Comparison of ENCODE assay signal across 10 cellular contexts in the genomic region with DNA sequence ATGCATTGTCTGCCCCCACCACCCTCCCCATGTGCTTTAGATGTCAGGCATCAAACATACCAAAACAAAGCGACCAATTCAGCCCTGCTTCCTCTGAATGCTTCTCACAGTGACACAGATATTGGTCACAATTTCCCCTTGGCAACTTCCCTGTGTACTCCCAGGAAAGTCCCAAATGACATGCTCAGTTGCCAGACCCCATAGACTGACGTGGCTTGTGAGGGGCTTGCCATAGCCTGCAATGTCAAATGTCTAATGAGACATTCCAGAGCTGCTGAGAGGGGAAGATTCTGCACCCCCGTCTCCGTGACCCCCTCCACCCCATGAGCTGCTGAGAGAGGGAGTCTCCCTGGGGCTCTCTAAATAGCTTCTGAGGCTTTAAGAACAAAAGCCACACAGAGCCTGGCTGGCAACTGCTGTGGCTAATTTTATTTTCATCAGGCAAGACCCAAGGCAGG. TPM values are rescaled to one million over a fixed set of nuclear protein-coding genes. Genes with fewer than 3 reads are reported as not detected.
A peak's percentile ranks its signal among the peaks of the same experiment; 100 is the strongest.
DNase-seq lines count a peak whose midpoint lies in the region; ATAC-seq and TF ChIP-seq lines count a peak whose summit lies in the region.
"Had no signal": no experiment of that assay in that cellular context is flagged by ENCODE, and none has a peak within 500 bp of the region (broad histone marks: within the 10 kb centered on the region; RNA-seq: fewer than 3 reads in every experiment).

No MANE protein-coding gene starts in this region.

- peaks cover 14% of the 10 kb centered on the region for H3K9me3 Mint-ChIP-seq in activated CD4-positive, alpha-beta memory T cell treated with anti-CD3 and anti-CD28 coated beads for 36 hours

- peak overlapping the region; percentile 37 for H3K27ac Mint-ChIP-seq in T-helper 17 cell
- no peak overlapping the region for H3K27ac Mint-ChIP-seq in activated CD4-positive, alpha-beta memory T cell treated with anti-CD3 and anti-CD28 coated beads for 36 hours

- H3K9me2 ChIP-seq in GM23248 (ENCODE audit: insufficient read depth): no peaks in the 10 kb centered on the region

- intact Hi-C loops in activated CD4-positive, alpha-beta memory T cell treated with anti-CD3 and anti-CD28 coated beads for 36 hours (cut with micrococcal nuclease): no loop called here

- TF ChIP-seq CTCF in AG10803 (conservative IDR thresholded peaks at IDR 0.05; ENCODE audit: low read length): no peak

- H4K20me1 ChIP-seq in GM23248 (ENCODE audit: insufficient read depth): no peaks in the 10 kb centered on the region

- H3K27me3 Mint-ChIP-seq in T-helper 17 cell: peaks cover 6% of the 10 kb centered on the region
- no peaks in the 10 kb centered on the region for H3K27me3 Mint-ChIP-seq in activated CD4-positive, alpha-beta memory T cell treated with anti-CD3 and anti-CD28 coated beads for 36 hours

- H3K27me3 ChIP-seq in GM23248 (replicated peaks; ENCODE audit: insufficient read depth): no peaks in the 10 kb centered on the region

- peaks cover 11% of the 10 kb centered on the region for H3K4me1 ChIP-seq in GM23248 (ENCODE audit: insufficient read depth)

- DNase-seq in AG10803 (ENCODE audit: low read depth) (peak; percentile 31), GM23248 (peak; percentile 66), T-helper 17 cell (no peak), hypothalamus (lab: John Stamatoyannopoulos, UW) (peak in 45 of 51 donors; percentile 1 to 94 (median 43)), SW480 (ENCODE audit: low spot score) (no peak), HUDEP-2 (lab: John Stamatoyannopoulos, UW; ENCODE audit: unreplicated experiment in 76 of 76) (no peak), NCI-H748 treated with DMSO at 0.1 percent for 48 hours (lab: John Stamatoyannopoulos, UW) (no peak)
- no peak for DNase-seq in activated CD4-positive, alpha-beta memory T cell treated with anti-CD3 and anti-CD28 coated beads for 36 hours
- DNase-seq: AML-193 had no signal

- peak overlapping the region; percentile 59 for H3K9ac ChIP-seq in GM23248

- in situ Hi-C loops in GM23248 (cut with MboI): no loop called here

- peak overlapping the region; percentile 73 for H3K27ac ChIP-seq in GM23248

- H3K4me1 Mint-ChIP-seq in T-helper 17 cell: no peaks in the 10 kb centered on the region
- no peaks in the 10 kb centered on the region for H3K4me1 Mint-ChIP-seq in activated CD4-positive, alpha-beta memory T cell treated with anti-CD3 and anti-CD28 coated beads for 36 hours (ENCODE audit: low read depth)

- H3K4me3 Mint-ChIP-seq in T-helper 17 cell: no peak overlapping the region
- no peak overlapping the region for H3K4me3 Mint-ChIP-seq in activated CD4-positive, alpha-beta memory T cell treated with anti-CD3 and anti-CD28 coated beads for 36 hours

- H3K4me2 ChIP-seq in GM23248 (ENCODE audit: unreplicated experiment): peak overlapping the region; percentile 45

- CTCF ChIA-PET in activated CD4-positive, alpha-beta memory T cell treated with anti-CD3 and anti-CD28 coated beads for 36 hours (lab: Charles Lee): no interaction called here

- WGBS in GM23248 (ENCODE audit: low coverage in 1 of 2, low lambda C conversion rate in 2 of 2, missing lambda C conversion rate in 2 of 2), 2 experiments: 1 to 7% methylated on average over 4 of the region's 4 CpGs

- peaks cover 11% of the 10 kb centered on the region; the same call in 1 of the 2 replicates for H3F3A ChIP-seq in GM23248 (ENCODE audit: insufficient read depth)

- H2AFZ ChIP-seq in GM23248: peak overlapping the region; percentile 75

- H3K36me3 Mint-ChIP-seq in T-helper 17 cell (ENCODE audit: low read depth): no peaks in the 10 kb centered on the region
- no peaks in the 10 kb centered on the region for H3K36me3 Mint-ChIP-seq in activated CD4-positive, alpha-beta memory T cell treated with anti-CD3 and anti-CD28 coated beads for 36 hours

- H3K4me3 ChIP-seq in AG10803 (ENCODE audit: low read length): no peak overlapping the region
- H3K4me3 ChIP-seq in GM23248: peak overlapping the region; percentile 26; the same call in 1 of the 2 replicates
- H3K4me3 ChIP-seq: K562 had no signal

- H3K9me3 ChIP-seq in GM23248 (ENCODE audit: low read depth): no peaks in the 10 kb centered on the region
- no peaks in the 10 kb centered on the region for H3K9me3 ChIP-seq in T-helper 17 cell (ENCODE audit: control insufficient read depth, low read length, poor library complexity, severe bottlenecking)

- no peaks in the 10 kb centered on the region for H3K36me3 ChIP-seq in GM23248 (ENCODE audit: low read depth)

- no peaks in the 10 kb centered on the region for H3K79me2 ChIP-seq in GM23248 (ENCODE audit: insufficient read depth)

- ATAC-seq in T-helper 17 cell: no peak
- ATAC-seq: K562 had no signal

- POLR2A ChIA-PET in activated CD4-positive, alpha-beta memory T cell treated with anti-CD3 and anti-CD28 coated beads for 36 hours (lab: Charles Lee): no interaction called here

RNA-seq across cellular contexts. Expression of a gene that starts 47.3 kb away (rescaled TPM):
- total RNA-seq in GM23248 (2014; rRNA removed; shearing (Covaris generic)): 1.6 and 2.1 TPM in 2 replicates
- 2.2 and 2.6 TPM in 2 replicates for polyA plus RNA-seq in GM23248 (2016; fragmentation: Nextera tagmentation; extraction: Ambion mirVana)
- under 1 TPM in 1 of 2 donors, not detected in 1; 0.05 TPM for total RNA-seq in T-helper 17 cell
- not detected for total RNA-seq in activated CD4-positive, alpha-beta memory T cell treated with anti-CD3 and anti-CD28 coated beads for 36 hours

Comparison
In these comparisons a context has a peak if more than half of its experiments do, and no peak if none do; other contexts are left out.
1. DNase-seq: peak in AG10803 (single experiment), GM23248 (single experiment) and hypothalamus (45 of 51); none in T-helper 17 cell (0 of 3), activated CD4-positive, alpha-beta memory T cell treated with anti-CD3 and anti-CD28 coated beads for 36 hours (single experiment), SW480 (single experiment), HUDEP-2 (0 of 76) and NCI-H748 treated with DMSO at 0.1 percent for 48 hours (single experiment).